ENCODE assay signal across 26 cellular contexts in the genomic region with DNA sequence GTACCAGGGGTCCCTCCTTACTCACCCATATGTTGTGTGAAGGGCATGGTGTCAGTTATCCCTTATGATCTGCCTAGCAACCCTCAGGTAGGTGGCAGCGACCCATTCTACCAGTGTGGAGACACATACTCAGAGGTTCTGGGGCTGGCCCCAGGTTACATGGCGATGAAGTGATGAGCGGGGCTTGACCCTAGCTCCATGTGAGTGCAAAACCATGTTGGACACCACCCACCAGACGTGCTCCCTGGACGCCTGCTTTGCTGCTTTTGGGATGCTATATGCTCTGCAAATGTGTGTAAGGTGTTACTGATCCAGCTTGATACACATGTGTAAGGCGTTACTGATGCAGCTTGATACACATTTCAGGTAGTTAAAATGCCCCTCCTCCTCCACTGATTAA. TPM values are rescaled to one million over a fixed set of nuclear protein-coding genes. Genes with fewer than 3 reads are reported as not detected.
DNase-seq lines count a peak whose midpoint lies in the region; ATAC-seq, FAIRE-seq and TF ChIP-seq lines count a peak whose summit lies in the region.
"Had no signal": no experiment of that assay in that cellular context is flagged by ENCODE, and none has a peak within 500 bp of the region (broad histone marks: within the 10 kb centered on the region; RNA-seq: fewer than 3 reads in every experiment).

No MANE protein-coding gene starts in this region.

- H3K27ac ChIP-seq in IMR-90 (ENCODE audit: insufficient read depth, low read length) (no peak overlapping the region), GM12878 (ENCODE audit: control insufficient read depth, insufficient read depth) (no peak overlapping the region), neutrophil (peak overlapping the region; percentile 85), foreskin keratinocyte (no peak overlapping the region)
- H3K27ac ChIP-seq: A549 had no signal

- no peak overlapping the region for H4K91ac ChIP-seq in IMR-90 (ENCODE audit: insufficient read depth, low read depth, low read length)

- H3K27me3 ChIP-seq in IMR-90 (ENCODE audit: control insufficient read depth, insufficient read depth, low read length) (no peaks in the 10 kb centered on the region), GM12878 (replicated peaks in 1 of 2; ENCODE audit: control insufficient read depth in 2 of 2, insufficient read depth in 2 of 2, low read length in 1 of 2) (no peaks in the 10 kb centered on the region), neutrophil (no peaks in the 10 kb centered on the region), H7 (ENCODE audit: control insufficient read depth, insufficient read depth, low read length) (no peaks in the 10 kb centered on the region), foreskin keratinocyte (no peaks in the 10 kb centered on the region)
- H3K27me3 ChIP-seq: BE2C; BLaER1 treated with 17β-estradiol and CSF1 and Interleukin-3, amounts not matched to agents 10 nM and 100 nM had no signal

- H3K9me3 ChIP-seq in IMR-90 (ENCODE audit: control insufficient read depth, insufficient read depth, low read length) (no peaks in the 10 kb centered on the region), GM12878 (replicated peaks; ENCODE audit: control insufficient read depth, insufficient read depth, low read length) (no peaks in the 10 kb centered on the region), neutrophil (no peaks in the 10 kb centered on the region)
- H3K9me3 ChIP-seq: A549; BE2C; BLaER1 treated with 17β-estradiol and CSF1 and Interleukin-3, amounts not matched to agents 10 nM and 100 nM had no signal

- H2BK5ac ChIP-seq in IMR-90 (ENCODE audit: low read depth, low read length, poor library complexity, severe bottlenecking), result no peak overlapping the region

- dilution Hi-C loops in IMR-90 (cut with HindIII; ENCODE audit: low sequenced_read_pairs, unreplicated experiment), result no loop called here

- peaks cover 3% of the 10 kb centered on the region; the same call in 1 of the 2 replicates for H3K9me1 ChIP-seq in IMR-90 (ENCODE audit: insufficient read depth, low read length)

- CTCF ChIA-PET in activated CD8-positive, alpha-beta memory T cell treated with anti-CD3 and anti-CD28 coated beads, Interleukin-2, amount 10 ng/mL, durations not matched to agents 7 days and 5 days (lab: Charles Lee), result no interaction called here
- CTCF ChIA-PET in IMR-90 (lab: Yijun Ruan, JAX), result no interaction called here
- CTCF ChIA-PET in GM12878 (lab: Yijun Ruan, JAX), result no interaction called here

- H3K56ac ChIP-seq in IMR-90 (ENCODE audit: extremely low read depth, insufficient read depth, low read length), result no peak overlapping the region

- no peak overlapping the region for H3K4me3 ChIP-seq in IMR-90 (ENCODE audit: insufficient read depth, low read depth, low read length)
- no peak overlapping the region for H3K4me3 ChIP-seq in GM12878
- H3K4me3 ChIP-seq in neutrophil (ENCODE audit: low read depth in 1 of 2, low read length in 1 of 2), result no peak overlapping the region
- H3K4me3 ChIP-seq in H7 (ENCODE audit: insufficient read depth, low read depth, low read length), result no peak overlapping the region
- H3K4me3 ChIP-seq: A549; BLaER1 treated with 17β-estradiol and CSF1 and Interleukin-3, amounts not matched to agents 10 nM and 100 nM had no signal

- peak; percentile 35 for DNase-seq in activated CD8-positive, alpha-beta memory T cell treated with anti-CD3 and anti-CD28 coated beads, Interleukin-2, amount 10 ng/mL, durations not matched to agents 7 days and 5 days
- no peak for DNase-seq in activated CD8-positive, alpha-beta memory T cell treated with anti-CD3 and anti-CD28 coated beads for 24 hours
- DNase-seq in IMR-90, result no peak
- DNase-seq in GM12878 (ENCODE audit: low read depth, low spot score), result no peak
- no peak for DNase-seq in H7
- no peak for DNase-seq in RCC 7860 (ENCODE audit: low spot score)
- no peak for DNase-seq in foreskin keratinocyte
- DNase-seq: 8988T; ACHN; AML-193; BE2C; CD4-positive, alpha-beta T cell; CD8-positive, alpha-beta memory T cell; DMS 273 treated with DMSO at 0.1 percent for 48 hours; DMS79; EL; GDM1; GOT3; HCEC 1CT had no signal

- no peak overlapping the region for H3K27ac Mint-ChIP-seq in activated CD8-positive, alpha-beta memory T cell treated with anti-CD3 and anti-CD28 coated beads, Interleukin-2, amount 10 ng/mL, durations not matched to agents 7 days and 5 days
- H3K27ac Mint-ChIP-seq: CD4-positive, alpha-beta T cell; CD8-positive, alpha-beta memory T cell had no signal

- no peak overlapping the region for H3K14ac ChIP-seq in IMR-90 (replicated peaks; ENCODE audit: low read depth, low read length)

- H3K36me3 ChIP-seq in IMR-90 (ENCODE audit: control insufficient read depth, insufficient read depth, low read length) (peaks cover 47% of the 10 kb centered on the region), GM12878 (ENCODE audit: control insufficient read depth in 2 of 2, insufficient read depth in 2 of 2, low read length in 1 of 2) (peaks cover 26 to 30% of the 10 kb centered on the region in 2 experiments), neutrophil (peaks cover 27% of the 10 kb centered on the region), H7 (replicated peaks; ENCODE audit: control insufficient read depth, insufficient read depth, low read length) (peaks cover 15% of the 10 kb centered on the region)

- no peaks in the 10 kb centered on the region for H3K27me3 Mint-ChIP-seq in activated CD8-positive, alpha-beta memory T cell treated with anti-CD3 and anti-CD28 coated beads, Interleukin-2, amount 10 ng/mL, durations not matched to agents 7 days and 5 days
- H3K27me3 Mint-ChIP-seq: CD4-positive, alpha-beta T cell; CD8-positive, alpha-beta memory T cell had no signal

- POLR2A ChIA-PET in IMR-90 (lab: Charles Lee; ENCODE audit: unreplicated experiment), result no interaction called here
- POLR2A ChIA-PET in GM12878 (lab: Charles Lee), result interaction anchor here (0.6 kb wide), 1 partner anchor 14 kb away, joined by 3 read pairs; no protein-coding TSS in a partner anchor

- peaks cover 5% of the 10 kb centered on the region for H3K4me1 Mint-ChIP-seq in activated CD8-positive, alpha-beta memory T cell treated with anti-CD3 and anti-CD28 coated beads, Interleukin-2, amount 10 ng/mL, durations not matched to agents 7 days and 5 days

- H4K20me1 ChIP-seq in IMR-90 (ENCODE audit: insufficient read depth, low read length) (peaks cover 3% of the 10 kb centered on the region), GM12878 (ENCODE audit: control insufficient read depth, insufficient read depth) (no peaks in the 10 kb centered on the region)

- TF ChIP-seq RAD21 in IMR-90 (IDR thresholded peaks at IDR 0.05; ENCODE audit: low read length) (no peak), GM12878 (IDR thresholded peaks at IDR 0.05; ENCODE audit: insufficient read depth, low read depth, low read length) (no peak)

- TF ChIP-seq CTCF in IMR-90 (conservative IDR thresholded peaks at IDR 0.05; ENCODE audit: low read depth, low read length) (no peak), GM12878 (IDR thresholded peaks at IDR 0.05 in 2 of 3, conservative IDR thresholded peaks at IDR 0.05 in 1 of 3; ENCODE audit: control insufficient read depth in 2 of 3, extremely low read depth in 1 of 3, insufficient read depth in 1 of 3, low read depth in 3 of 3, low read length in 3 of 3) (no peak), neutrophil (IDR thresholded peaks at IDR 0.05) (no peak), foreskin keratinocyte (conservative IDR thresholded peaks at IDR 0.05) (no peak)

- H3K9me3 Mint-ChIP-seq in activated CD8-positive, alpha-beta memory T cell treated with anti-CD3 and anti-CD28 coated beads, Interleukin-2, amount 10 ng/mL, durations not matched to agents 7 days and 5 days (ENCODE audit: low read depth), result no peaks in the 10 kb centered on the region
- H3K9me3 Mint-ChIP-seq: CD4-positive, alpha-beta T cell; CD8-positive, alpha-beta memory T cell had no signal

- BruUV-seq in IMR-90 (replicated peaks; lab: Mats Ljungman, UMichigan) (no TSS peak), GM12878 (replicated peaks; lab: Mats Ljungman, UMichigan) (no TSS peak)

- intact Hi-C loops in IMR-90 (cut with micrococcal nuclease), result no loop called here
- intact Hi-C loops in GM12878 (cut with micrococcal nuclease; ENCODE audit: unreplicated experiment), result no loop called here

- no peak overlapping the region for H2AK9ac ChIP-seq in IMR-90 (replicated peaks; ENCODE audit: low read depth, low read length, poor library complexity)

- FAIRE-seq in GM12878 (lab: Jason Lieb, UNC), result no peak
- FAIRE-seq in RCC 7860 (lab: Jason Lieb, UNC), result no peak
- FAIRE-seq: A549, D721Med, GM12891, H54 had no signal

- no peak overlapping the region for H4K5ac ChIP-seq in IMR-90 (ENCODE audit: low read depth, low read length)

- H3K4me3 Mint-ChIP-seq in activated CD8-positive, alpha-beta memory T cell treated with anti-CD3 and anti-CD28 coated beads, Interleukin-2, amount 10 ng/mL, durations not matched to agents 7 days and 5 days, result no peak overlapping the region
- H3K4me3 Mint-ChIP-seq: CD14-positive monocyte; CD4-positive, alpha-beta T cell; CD8-positive, alpha-beta memory T cell had no signal

- H3K4me1 ChIP-seq in IMR-90 (ENCODE audit: control insufficient read depth, insufficient read depth, low read length), result peaks cover 4% of the 10 kb centered on the region
- no peaks in the 10 kb centered on the region for H3K4me1 ChIP-seq in GM12878 (ENCODE audit: control insufficient read depth, insufficient read depth, low read length)
- H3K4me1 ChIP-seq in neutrophil (ENCODE audit: control insufficient read depth in 1 of 2, insufficient read depth in 1 of 2, low read depth in 1 of 2, low read length in 1 of 2), result peaks cover 32 to 35% of the 10 kb centered on the region in 2 experiments
- H3K4me1 ChIP-seq in foreskin keratinocyte, result no peaks in the 10 kb centered on the region
- H3K4me1 ChIP-seq: BE2C had no signal

- H3K4ac ChIP-seq in IMR-90 (ENCODE audit: low read depth, low read length), result no peak overlapping the region

- H4K8ac ChIP-seq in IMR-90 (ENCODE audit: low read depth in 2 of 2, low read length in 2 of 2), result no peak overlapping the region

- H3K18ac ChIP-seq in IMR-90 (ENCODE audit: low read depth, low read length), result no peak overlapping the region

- H3K79me2 ChIP-seq in GM12878 (ENCODE audit: control insufficient read depth, insufficient read depth, low read length), result no peaks in the 10 kb centered on the region

- H2BK15ac ChIP-seq in IMR-90 (ENCODE audit: low read depth, low read length), result no peak overlapping the region

- H2AFZ ChIP-seq in IMR-90 (replicated peaks; ENCODE audit: low read length, poor library complexity) (no peak overlapping the region), GM12878 (ENCODE audit: control insufficient read depth, low read depth, low read length) (no peak overlapping the region)

- peaks cover 19 to 36% of the 10 kb centered on the region in 2 experiments for H3K79me1 ChIP-seq in IMR-90 (ENCODE audit: low read depth in 1 of 2, low read length in 2 of 2)

- in situ Hi-C loops in IMR-90 (cut with MboI; ENCODE audit: low sequenced_read_pairs) (no loop called here), GM12878 (cut with MboI) (no loop called here)

- TF ChIP-seq POLR2A in IMR-90 (IDR thresholded peaks at IDR 0.05; ENCODE audit: low read depth, low read length) (no peak), GM12878 (IDR thresholded peaks at IDR 0.05; ENCODE audit: low read depth, low read length) (0 out of 2 replicates have a peak, but pooled peaks have one; percentile 42)

- H3K23ac ChIP-seq in IMR-90 (ENCODE audit: low read depth, low read length), result no peak overlapping the region

- H3K4me2 ChIP-seq in IMR-90 (ENCODE audit: low read depth, low read length), result no peak overlapping the region
- no peak overlapping the region for H3K4me2 ChIP-seq in GM12878 (ENCODE audit: control insufficient read depth, insufficient read depth)
- H3K4me2 ChIP-seq: A549 had no signal

- peak overlapping the region; percentile 21; the same call in 1 of the 2 replicates for H2AK5ac ChIP-seq in IMR-90 (ENCODE audit: low read depth, low read length)

- peaks cover 29% of the 10 kb centered on the region for H3K36me3 Mint-ChIP-seq in activated CD8-positive, alpha-beta memory T cell treated with anti-CD3 and anti-CD28 coated beads, Interleukin-2, amount 10 ng/mL, durations not matched to agents 7 days and 5 days

- WGBS in IMR-90 (ENCODE audit: extremely low coverage in 2 of 2, insufficient read length in 1 of 2), 2 experiments, result 100% methylated on average over 1 of the region's 6 CpGs; no CpG with 5 or more reads in 1 of the 2 experiments
- WGBS in GM12878 (ENCODE audit: insufficient coverage, insufficient replicate concordance, low lambda C conversion rate, missing lambda C conversion rate), result 97% methylated on average over 6 of the region's 6 CpGs

- SMC1A ChIA-PET in GM12878 (lab: Charles Lee; ENCODE audit: uncharacterized antibody, unreplicated experiment), result no interaction called here

- ATAC-seq in activated CD8-positive, alpha-beta memory T cell treated with anti-CD3 and anti-CD28 coated beads, Interleukin-2, amount 10 ng/mL, durations not matched to agents 7 days and 5 days, result no peak
- ATAC-seq in IMR-90 (ENCODE audit: low read depth) (no peak), GM12878 (no peak), foreskin keratinocyte (no peak)
- ATAC-seq: A549 had no signal

- H3K9ac ChIP-seq in IMR-90 (ENCODE audit: low read depth, low read length), result no peak overlapping the region
- H3K9ac ChIP-seq in GM12878 (ENCODE audit: control insufficient read depth, insufficient read depth, low read length), result no peak overlapping the region

- no peak overlapping the region for H2BK20ac ChIP-seq in IMR-90 (ENCODE audit: low read depth, low read length)

- no peak overlapping the region for H2BK120ac ChIP-seq in IMR-90 (ENCODE audit: low read depth, low read length)

- TF ChIP-seq EP300 in GM12878 (IDR thresholded peaks at IDR 0.05; ENCODE audit: borderline replicate concordance in 1 of 2, control insufficient read depth in 1 of 2, low read depth in 2 of 2, low read length in 2 of 2), result no peak

- RAD21 ChIA-PET in GM12878 (lab: Charles Lee; ENCODE audit: unreplicated experiment), result no interaction called here

RNA-seq across cellular contexts. Expression of gene EP400, which starts 33.3 kb away (rescaled TPM):
- 10 to 100 TPM; 54.1 to 68.0 TPM for total RNA-seq in activated CD8-positive, alpha-beta memory T cell treated with anti-CD3 and anti-CD28 coated beads, Interleukin-2, amount 10 ng/mL, durations not matched to agents 7 days and 5 days
- total RNA-seq in IMR-90 (2012; rRNA removed) (4.3 and 5.3 TPM in 2 replicates), GM12878 (2014; rRNA removed) (6.2 and 6.9 TPM in 2 replicates), GM12878 (2014; rRNA removed; fragmentation: Illumina TruSeq; extraction: Trizol) (4.7 and 5.5 TPM in 2 replicates), GM12878 (2021) (39.4 and 44.2 TPM in 2 replicates), foreskin keratinocyte (15.5 and 18.4 TPM in 2 replicates)
- polyA plus RNA-seq in IMR-90 (2012; rRNA removed) (10.3 and 11.4 TPM in 2 replicates), GM12878 (2011; rRNA removed) (3.8 and 4.1 TPM in 2 replicates), GM12878 (2014; fragmentation: Illumina TruSeq; extraction: Trizol) (19.2 and 20.7 TPM in 2 replicates), GM12878 (2014; fragmentation: Nextera tagmentation; extraction: Ambion mirVana) (1 to 10 TPM; 4.0 to 6.4 TPM), GM12878 (2014; rRNA removed) (15.9 and 22.1 TPM in 2 replicates), GM12878 (2016; fragmentation: Nextera tagmentation; extraction: Ambion mirVana) (10 to 100 TPM in 1 of 2 experiments, 1 to 10 TPM in 1; 9.8 to 11.7 TPM), foreskin keratinocyte (9.5 and 11.7 TPM in 2 replicates)
- polyA plus RNA-seq in IMR-90 (2012; cell fraction: cytosol; rRNA removed), result 5.7 and 6.6 TPM in 2 replicates
- 20.1 and 26.9 TPM in 2 replicates for polyA plus RNA-seq in IMR-90 (2012; cell fraction: nucleus; rRNA removed; ENCODE audit: low replicate concordance)
- 82.2 and 87.0 TPM in 2 replicates for total RNA-seq in GM12878 (2013; cell fraction: nucleolus; rRNA removed)
- 13.0 TPM for polyA plus RNA-seq in GM12878 (2011; ENCODE audit: low read depth)
- polyA plus RNA-seq in GM12878 (2011; cell fraction: cytosol; rRNA removed), result 4.1 and 6.5 TPM in 2 replicates
- polyA plus RNA-seq in GM12878 (2011; cell fraction: nucleus; rRNA removed), result 23.4 and 36.1 TPM in 2 replicates
- 16.3 and 19.1 TPM in 2 replicates for polyA plus RNA-seq in GM12878 (2012)
- polyA minus RNA-seq in GM12878 (2011; rRNA and poly(A)+ RNA removed), result 10.6 and 13.4 TPM in 2 replicates
- 9.1 and 9.7 TPM in 2 replicates for polyA minus RNA-seq in GM12878 (2011; cell fraction: cytosol; rRNA and poly(A)+ RNA removed)
- 9.8 and 24.3 TPM in 2 replicates for polyA minus RNA-seq in GM12878 (2011; cell fraction: nucleus; rRNA and poly(A)+ RNA removed)
- total RNA-seq in H7 (2014; rRNA removed; shearing (Covaris generic)), result 7.4 and 9.9 TPM in 2 replicates

RNA-seq across cellular contexts. Expression of gene PUS1, which starts 54.0 kb away (rescaled TPM):
- total RNA-seq in activated CD8-positive, alpha-beta memory T cell treated with anti-CD3 and anti-CD28 coated beads, Interleukin-2, amount 10 ng/mL, durations not matched to agents 7 days and 5 days, result 10 to 100 TPM; 64.2 to 69.3 TPM
- total RNA-seq in IMR-90 (2012; rRNA removed) (11.4 and 14.0 TPM in 2 replicates), GM12878 (2014; rRNA removed) (28.7 and 33.5 TPM in 2 replicates), GM12878 (2014; rRNA removed; fragmentation: Illumina TruSeq; extraction: Trizol) (13.7 and 14.9 TPM in 2 replicates), GM12878 (2021) (66.4 and 74.2 TPM in 2 replicates), foreskin keratinocyte (26.4 and 31.8 TPM in 2 replicates)
- polyA plus RNA-seq in IMR-90 (2012; rRNA removed) (33.1 and 36.7 TPM in 2 replicates), GM12878 (2011; rRNA removed) (12.6 and 23.2 TPM in 2 replicates), GM12878 (2014; fragmentation: Illumina TruSeq; extraction: Trizol) (7.6 and 17.3 TPM in 2 replicates), GM12878 (2014; fragmentation: Nextera tagmentation; extraction: Ambion mirVana) (1 to 10 TPM; 1.3 to 5.5 TPM), GM12878 (2014; rRNA removed) (42.5 and 62.4 TPM in 2 replicates), GM12878 (2016; fragmentation: Nextera tagmentation; extraction: Ambion mirVana) (10 to 100 TPM; 27.7 to 37.7 TPM), foreskin keratinocyte (46.8 and 47.4 TPM in 2 replicates)
- polyA plus RNA-seq in IMR-90 (2012; cell fraction: cytosol; rRNA removed), result 28.6 and 35.9 TPM in 2 replicates
- 86.5 and 151 TPM in 2 replicates for polyA plus RNA-seq in IMR-90 (2012; cell fraction: nucleus; rRNA removed; ENCODE audit: low replicate concordance)
- 48.8 and 58.1 TPM in 2 replicates for total RNA-seq in GM12878 (2013; cell fraction: nucleolus; rRNA removed)
- 18.3 TPM for polyA plus RNA-seq in GM12878 (2011; ENCODE audit: low read depth)
- 27.6 and 39.0 TPM in 2 replicates for polyA plus RNA-seq in GM12878 (2011; cell fraction: cytosol; rRNA removed)
- 43.3 and 57.3 TPM in 2 replicates for polyA plus RNA-seq in GM12878 (2011; cell fraction: nucleus; rRNA removed)
- polyA plus RNA-seq in GM12878 (2012), result 23.9 and 30.2 TPM in 2 replicates
- 21.6 and 31.2 TPM in 2 replicates for polyA minus RNA-seq in GM12878 (2011; rRNA and poly(A)+ RNA removed)
- polyA minus RNA-seq in GM12878 (2011; cell fraction: cytosol; rRNA and poly(A)+ RNA removed), result 11.5 and 18.8 TPM in 2 replicates
- 13.5 and 30.7 TPM in 2 replicates for polyA minus RNA-seq in GM12878 (2011; cell fraction: nucleus; rRNA and poly(A)+ RNA removed)
- 31.1 and 36.7 TPM in 2 replicates for total RNA-seq in H7 (2014; rRNA removed; shearing (Covaris generic))
